In the genomic region with DNA sequence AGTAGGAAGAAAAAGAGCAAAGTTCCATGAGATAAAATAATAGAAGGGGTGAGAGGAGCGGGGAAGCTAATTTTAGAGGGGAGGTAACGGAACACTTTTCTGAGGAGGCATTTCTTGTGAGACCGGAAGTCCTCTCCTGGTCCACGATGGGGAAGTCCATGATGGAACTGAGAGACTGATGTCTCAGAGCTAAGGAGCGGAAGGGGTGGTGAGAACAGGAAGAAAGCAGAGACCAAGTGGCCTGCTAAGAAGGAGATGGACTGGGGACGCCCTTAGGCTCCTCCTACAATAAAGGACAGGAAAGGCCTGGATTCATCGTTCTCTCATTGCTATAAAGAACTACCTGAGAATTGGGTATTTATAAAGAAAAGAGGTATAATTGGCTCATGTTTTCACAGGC, we compare ENCODE assay signal across 30 cellular contexts. TPM values are rescaled to one million over a fixed set of nuclear protein-coding genes. Genes with fewer than 3 reads are reported as not detected.
"Had no signal": no experiment of that assay in that cellular context is flagged by ENCODE, and none has a peak within 500 bp of the region (broad histone marks: within the 10 kb centered on the region; RNA-seq: fewer than 3 reads in every experiment).

No MANE protein-coding gene starts in this region.

- DNase-seq: colonic mucosa; effector CD8-positive, alpha-beta T cell; endodermal cell; foreskin fibroblast; gastrocnemius medialis; head of caudate nucleus; left ventricle myocardium superior; lower lobe of right lung; mucosa of descending colon; naive B cell; nucleus accumbens; psoas muscle; right cardiac atrium; sigmoid colon; spleen; stimulated activated CD4-positive, alpha-beta T cell treated with anti-CD3 and anti-CD28 coated beads, Interleukin-4, amount 100 ng/mL, for 4 hours; stimulated activated naive CD8-positive, alpha-beta T cell treated with anti-CD3 and anti-CD28 coated beads, Interleukin-15, Interleukin-2, amounts not matched to agents 100 U/mL and 50 U/mL, for 24 hours; substantia nigra; testis; tibial artery; upper lobe of left lung had no signal

- H3K27me3 ChIP-seq: colonic mucosa, gastrocnemius medialis, sigmoid colon, spleen, testis, tibial artery, upper lobe of left lung had no signal

- H3K36me3 ChIP-seq: colonic mucosa, gastrocnemius medialis, lower lobe of right lung, sigmoid colon, spleen, tibial artery, upper lobe of left lung had no signal

- H3K27ac ChIP-seq: colonic mucosa, epithelial cell of prostate, gastrocnemius medialis, lower lobe of right lung, psoas muscle, sigmoid colon, spleen, testis, tibial artery, upper lobe of left lung had no signal

- H3K27me3 Mint-ChIP-seq: dendritic cell treated with granulocyte-macrophage colony-stimulating factor and Interleukin-4, amounts not matched to agents 40 ng/mL and 50 ng/mL, for 4 days had no signal

- H3K9me3 Mint-ChIP-seq: dendritic cell treated with granulocyte-macrophage colony-stimulating factor and Interleukin-4, amounts not matched to agents 40 ng/mL and 50 ng/mL, for 4 days; endodermal cell; natural killer cell treated with Interleukin-12 subunit alpha and Interleukin-12 subunit beta and Interleukin-15 and Interleukin-18, amount 100 ng/mL, for 72 hours; neural crest cell had no signal

- H3K9me3 ChIP-seq: colonic mucosa, gastrocnemius medialis, lower lobe of right lung, mucosa of descending colon, psoas muscle, sigmoid colon, spleen, testis, tibial artery, upper lobe of left lung had no signal

- H3K4me1 Mint-ChIP-seq: naive B cell; neural crest cell; stimulated activated memory B cell treated with anti-CD40 and anti-IgM and Interleukin-4, amounts not matched to agents 10 μg/mL and 1 μg/mL and 100 μg/mL, for 72 hours had no signal

- H3K4me1 ChIP-seq: colonic mucosa, gastrocnemius medialis, lower lobe of right lung, psoas muscle, sigmoid colon, spleen, testis, tibial artery had no signal

- H3K36me3 Mint-ChIP-seq: natural killer cell treated with Interleukin-12 subunit alpha and Interleukin-12 subunit beta and Interleukin-15 and Interleukin-18, amount 100 ng/mL, for 72 hours; stimulated activated memory B cell treated with anti-CD40 and anti-IgM and Interleukin-4, amounts not matched to agents 10 μg/mL and 1 μg/mL and 100 μg/mL, for 72 hours had no signal

- H3K27ac Mint-ChIP-seq: dendritic cell treated with granulocyte-macrophage colony-stimulating factor and Interleukin-4, amounts not matched to agents 40 ng/mL and 50 ng/mL, for 4 days; endodermal cell; naive B cell; natural killer cell treated with Interleukin-12 subunit alpha and Interleukin-12 subunit beta and Interleukin-15 and Interleukin-18, amount 100 ng/mL, for 72 hours; stimulated activated memory B cell treated with anti-CD40 and anti-IgM and Interleukin-4, amounts not matched to agents 10 μg/mL and 1 μg/mL and 100 μg/mL, for 72 hours had no signal

- H3K4me3 ChIP-seq: colonic mucosa, gastrocnemius medialis, lower lobe of right lung, mucosa of descending colon, psoas muscle, sigmoid colon, spleen, testis, tibial artery, upper lobe of left lung had no signal

- H3K4me3 Mint-ChIP-seq: dendritic cell treated with granulocyte-macrophage colony-stimulating factor and Interleukin-4, amounts not matched to agents 40 ng/mL and 50 ng/mL, for 4 days; endodermal cell; naive B cell; natural killer cell treated with Interleukin-12 subunit alpha and Interleukin-12 subunit beta and Interleukin-15 and Interleukin-18, amount 100 ng/mL, for 72 hours; neural crest cell; stimulated activated memory B cell treated with anti-CD40 and anti-IgM and Interleukin-4, amounts not matched to agents 10 μg/mL and 1 μg/mL and 100 μg/mL, for 72 hours had no signal

- ATAC-seq: esophagus mucosa; gastrocnemius medialis; left ventricle myocardium superior; lower lobe of right lung; mucosa of descending colon; natural killer cell treated with Interleukin-12 subunit alpha and Interleukin-12 subunit beta and Interleukin-15 and Interleukin-18, amount 100 ng/mL, for 72 hours; psoas muscle; right cardiac atrium; stimulated activated memory B cell treated with anti-CD40 and anti-IgM and Interleukin-4, amounts not matched to agents 10 μg/mL and 1 μg/mL and 100 μg/mL, for 72 hours; stimulated activated naive CD8-positive, alpha-beta T cell treated with anti-CD3 and anti-CD28 coated beads, Interleukin-15, Interleukin-2, amounts not matched to agents 100 U/mL and 50 U/mL, for 24 hours had no signal

- FAIRE-seq: keratinocyte, urothelium cell line had no signal

RNA-seq across cellular contexts. Expression of gene ADAMTS18, which starts 59.4 kb away (rescaled TPM):
- total RNA-seq: esophagus mucosa; left ventricle myocardium superior; natural killer cell treated with Interleukin-12 subunit alpha and Interleukin-12 subunit beta and Interleukin-15 and Interleukin-18, amount 100 ng/mL, for 72 hours; osteocyte; right cardiac atrium; spleen had no signal
- polyA plus RNA-seq: keratinocyte, right cardiac atrium, spleen had no signal
